Comparison of ENCODE assay signal across 10 cellular contexts in the genomic region with DNA sequence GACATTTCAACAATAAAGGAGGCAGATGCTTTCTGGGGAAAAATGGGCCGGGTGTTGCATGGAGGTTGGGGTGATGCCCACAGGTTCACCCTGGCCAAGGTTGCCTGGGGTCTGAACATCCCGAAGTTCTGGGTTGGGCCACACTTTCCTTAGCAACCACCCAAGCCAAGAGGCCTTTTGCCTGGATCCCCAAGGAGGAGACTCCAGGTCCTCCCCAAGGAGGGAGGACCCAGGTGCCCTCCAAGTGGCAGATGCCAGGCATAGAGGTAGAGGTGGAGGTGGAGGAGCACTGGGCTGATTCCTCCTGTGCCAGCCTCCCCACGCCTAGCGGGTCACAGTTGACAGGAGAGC. TPM values are rescaled to one million over a fixed set of nuclear protein-coding genes. Genes with fewer than 3 reads are reported as not detected.
DNase-seq lines count a peak whose midpoint lies in the region; ATAC-seq and TF ChIP-seq lines count a peak whose summit lies in the region.
"Had no signal": no experiment of that assay in that cellular context is flagged by ENCODE, and none has a peak within 500 bp of the region (broad histone marks: within the 10 kb centered on the region; RNA-seq: fewer than 3 reads in every experiment).

No MANE protein-coding gene starts in this region.

- no peak for ATAC-seq in natural killer cell

- no peaks in the 10 kb centered on the region for H3K27me3 Mint-ChIP-seq in natural killer cell (ENCODE audit: low read depth in 2 of 2)

- H3K27ac Mint-ChIP-seq in natural killer cell = peak overlapping the region; percentile 65 to 92

- H3K4me3 ChIP-seq in AG09309 (ENCODE audit: control insufficient read depth, low read depth, low read length) = peak overlapping the region; percentile 86
- peak overlapping the region; percentile 90 for H3K4me3 ChIP-seq in LNCaP clone FGC (ENCODE audit: low read depth, low read length)
- peak overlapping the region; percentile 96 for H3K4me3 ChIP-seq in coronary artery

- peak overlapping the region; percentile 91 for H3K4me3 Mint-ChIP-seq in natural killer cell

- H3K36me3 Mint-ChIP-seq in natural killer cell = no peaks in the 10 kb centered on the region

- no peak for TF ChIP-seq CTCF in AG09309 (IDR thresholded peaks at IDR 0.05; ENCODE audit: control insufficient read depth, insufficient read depth, low read depth, low read length, missing control alignments)
- no peak for TF ChIP-seq CTCF in LNCaP clone FGC (IDR thresholded peaks at IDR 0.05; ENCODE audit: control insufficient read depth, extremely low read depth, insufficient read depth)
- TF ChIP-seq CTCF in coronary artery (IDR thresholded peaks at IDR 0.05) = no peak
- TF ChIP-seq CTCF in natural killer cell (IDR thresholded peaks at IDR 0.05) = no peak

- peak overlapping the region; percentile 93 to 99 for H3K27ac ChIP-seq in coronary artery

- intact Hi-C loops in natural killer cell (cut with micrococcal nuclease) = loop anchor here (2.0 kb wide), 1 partner anchor 33 kb away; a partner anchor contains a TSS

- in situ Hi-C loops in ACHN (cut with HindIII; ENCODE audit: low pct_ligation_motif_present, low pct_unique_long_range_greater_than_20kb, low sequenced_read_pairs) = no loop called here

- H3K4me1 Mint-ChIP-seq in natural killer cell = peaks cover 13 to 49% of the 10 kb centered on the region in 2 donors

- DNase-seq in AG09309 (ENCODE audit: low read depth) (no peak), LNCaP clone FGC (ENCODE audit: low read depth) (no peak), coronary artery (ENCODE audit: low spot score) (no peak), natural killer cell (no peak), SW480 (ENCODE audit: low spot score) (no peak), ACHN (no peak), NCI-H1436 treated with DMSO at 0.1 percent for 48 hours (lab: John Stamatoyannopoulos, UW) (no peak), GDM1 (lab: John Stamatoyannopoulos, UW) (no peak)
- DNase-seq: activated gamma-delta T cell had no signal

- H3K9me3 Mint-ChIP-seq in natural killer cell = no peaks in the 10 kb centered on the region

RNA-seq across cellular contexts. Expression of a gene that starts 1.2 kb away (rescaled TPM):
- total RNA-seq in natural killer cell = 10 to 100 TPM; 55.7 to 72.6 (median 68.0) TPM

RNA-seq across cellular contexts. Expression of a gene that starts 7.6 kb away (rescaled TPM):
- 1 to 10 TPM; 4.5 to 6.4 (median 6.1) TPM for total RNA-seq in natural killer cell
- total RNA-seq: LHCN-M2 had no signal

RNA-seq across cellular contexts. Expression of a gene that starts 33.3 kb away (rescaled TPM):
- 10 to 100 TPM; 66.1 to 82.8 (median 70.8) TPM for total RNA-seq in natural killer cell
